In genomic region chr6:145042559-145042958, GRCh38 we compare ENCODE assay signal across 19 cellular contexts.
A peak's percentile ranks its signal among the peaks of the same experiment; 100 is the strongest.
DNase-seq lines count a peak whose midpoint lies in the region; ATAC-seq and TF ChIP-seq lines count a peak whose summit lies in the region.
"Had no signal": no experiment of that assay in that cellular context is flagged by ENCODE, and none has a peak within 500 bp of the region (broad histone marks: within the 10 kb centered on the region; RNA-seq: fewer than 3 reads in every experiment).

No MANE protein-coding gene starts in this region.

- POLR2A ChIA-PET in AG04450 (lab: Yijun Ruan, JAX) = no interaction called here

- DNase-seq in AG04450 (ENCODE audit: low read depth, low spot score) (no peak), GM12864 (ENCODE audit: low read depth) (no peak), fibroblast of mammary gland (ENCODE audit: low read depth) (no peak), ovary (no peak), SHP77 treated with DMSO at 0.1 percent for 48 hours (lab: John Stamatoyannopoulos, UW) (no peak)
- no peak for DNase-seq in effector memory CD8-positive, alpha-beta T cell
- DNase-seq: activated CD8-positive, alpha-beta memory T cell treated with anti-CD3 and anti-CD28 coated beads for 24 hours; cortex of kidney; heart left ventricle; NCI-H1048; pancreas; stimulated activated naive CD8-positive, alpha-beta T cell treated with anti-CD3 and anti-CD28 coated beads, Interleukin-15, Interleukin-2, amounts not matched to agents 100 U/mL and 50 U/mL, for 24 hours; upper lobe of right lung had no signal

- TF ChIP-seq EP300 in ovary (IDR thresholded peaks at IDR 0.05) = no peak

- no peak overlapping the region for H3K4me3 Mint-ChIP-seq in effector memory CD8-positive, alpha-beta T cell

- no peaks in the 10 kb centered on the region for H3K9me2 ChIP-seq in OCI-LY1 (ENCODE audit: low read depth, low read length)

- TF ChIP-seq POLR2A in ovary (IDR thresholded peaks at IDR 0.05) = no peak

- ATAC-seq in HG03378 (IDR thresholded peaks at IDR 0.05; ENCODE audit: unreplicated experiment) = no peak
- ATAC-seq in effector memory CD8-positive, alpha-beta T cell (replicated peaks) = no peak
- ATAC-seq: esophagus mucosa; heart left ventricle; pancreas; SK-N-SH treated with all-trans-retinoic acid at 6 μM for 48 hours; stimulated activated naive CD8-positive, alpha-beta T cell treated with anti-CD3 and anti-CD28 coated beads, Interleukin-15, Interleukin-2, amounts not matched to agents 100 U/mL and 50 U/mL, for 24 hours; upper lobe of right lung had no signal

- no peaks in the 10 kb centered on the region for H4K20me1 ChIP-seq in OCI-LY1 (ENCODE audit: insufficient read depth, low read length)
- H4K20me1 ChIP-seq: BLaER1 treated with 17β-estradiol and CSF1 and Interleukin-3, amounts not matched to agents 10 nM and 100 nM had no signal

- no peaks in the 10 kb centered on the region for H3F3A ChIP-seq in OCI-LY1 (ENCODE audit: insufficient read depth, low read length)

- H3K27ac ChIP-seq in AG04450 (ENCODE audit: low read depth, low read length) (no peak overlapping the region), OCI-LY1 (ENCODE audit: low read depth, low read length, poor library complexity, severe bottlenecking) (no peak overlapping the region), ovary (no peak overlapping the region)
- H3K27ac ChIP-seq: BLaER1 treated with 17β-estradiol and CSF1 and Interleukin-3, amounts not matched to agents 10 nM and 100 nM; heart left ventricle; pancreas; upper lobe of right lung had no signal

- H3K4me1 ChIP-seq in OCI-LY1 (ENCODE audit: insufficient read depth, low read length, severe bottlenecking) (no peaks in the 10 kb centered on the region), ovary (ENCODE audit: insufficient read depth) (no peaks in the 10 kb centered on the region)
- H3K4me1 ChIP-seq: BLaER1 treated with 17β-estradiol and CSF1 and Interleukin-3, amounts not matched to agents 10 nM and 100 nM; pancreas; upper lobe of right lung had no signal

- H3K27me3 ChIP-seq in AG04450 (ENCODE audit: control insufficient read depth, insufficient read depth, low read length) (no peaks in the 10 kb centered on the region), OCI-LY1 (ENCODE audit: insufficient read depth, low read length) (no peaks in the 10 kb centered on the region), ovary (no peaks in the 10 kb centered on the region)
- H3K27me3 ChIP-seq: BLaER1 treated with 17β-estradiol and CSF1 and Interleukin-3, amounts not matched to agents 10 nM and 100 nM; heart left ventricle; pancreas; upper lobe of right lung had no signal

- H3K9ac ChIP-seq in OCI-LY1 (ENCODE audit: low read length) = no peak overlapping the region
- H3K9ac ChIP-seq: BLaER1 treated with 17β-estradiol and CSF1 and Interleukin-3, amounts not matched to agents 10 nM and 100 nM had no signal

- CTCF ChIA-PET in AG04450 (lab: Charles Lee) = no interaction called here

- TF ChIP-seq CTCF in AG04450 (IDR thresholded peaks at IDR 0.05; ENCODE audit: low read depth, low read length) (peak; percentile 9; the same call in 1 of the 2 replicates), GM12864 (IDR thresholded peaks at IDR 0.05; ENCODE audit: low read depth, low read length, missing control alignments) (peak; percentile 39), OCI-LY1 (IDR thresholded peaks at IDR 0.05; ENCODE audit: low read length) (peak; percentile 48), fibroblast of mammary gland (conservative IDR thresholded peaks at IDR 0.05; ENCODE audit: control insufficient read depth, insufficient read depth, low read depth, low read length) (peak; percentile 24), ovary (IDR thresholded peaks at IDR 0.05) (no peak)

- H3K9me3 ChIP-seq in AG04450 (ENCODE audit: control insufficient read depth, insufficient read depth, low read length) = no peaks in the 10 kb centered on the region
- no peaks in the 10 kb centered on the region for H3K9me3 ChIP-seq in OCI-LY1 (ENCODE audit: low read length)
- H3K9me3 ChIP-seq in ovary = no peaks in the 10 kb centered on the region
- H3K9me3 ChIP-seq: heart left ventricle, pancreas, upper lobe of right lung had no signal

- peaks cover 0 to 12% of the 10 kb centered on the region in 2 donors for H3K4me1 Mint-ChIP-seq in effector memory CD8-positive, alpha-beta T cell (ENCODE audit: low read depth in 2 of 2)

- H3K27me3 Mint-ChIP-seq in effector memory CD8-positive, alpha-beta T cell = peaks cover 31 to 34% of the 10 kb centered on the region in 2 donors

- intact Hi-C loops in ovary (cut with DNase I) = no loop called here

- WGBS in ovary, 3 donors = 80 to 90% (median 83%) methylated on average over 5 of the region's 5 CpGs

- no peaks in the 10 kb centered on the region for H3K36me3 Mint-ChIP-seq in effector memory CD8-positive, alpha-beta T cell (ENCODE audit: insufficient read depth)

- H3K4me2 ChIP-seq in OCI-LY1 (ENCODE audit: low read length) = no peak overlapping the region
- H3K4me2 ChIP-seq: BLaER1 treated with 17β-estradiol and CSF1 and Interleukin-3, amounts not matched to agents 10 nM and 100 nM had no signal

- no peak overlapping the region for H2AFZ ChIP-seq in OCI-LY1 (ENCODE audit: low read length)

- peak overlapping the region in 1 of 2 donors; percentile 71 for H3K27ac Mint-ChIP-seq in effector memory CD8-positive, alpha-beta T cell
- H3K27ac Mint-ChIP-seq: activated T-helper 2 cell treated with anti-CD3 and anti-CD28 coated beads, Interferon-gamma antibody, Interleukin-2, Interleukin-4, amounts not matched to agents 10 μg/mL and 5 μg/mL and 100 μg/mL, durations not matched to agents 14 hours and 24 hours and 36 hours had no signal

- H3K9me3 Mint-ChIP-seq in effector memory CD8-positive, alpha-beta T cell = no peaks in the 10 kb centered on the region
- H3K9me3 Mint-ChIP-seq: activated T-helper 2 cell treated with anti-CD3 and anti-CD28 coated beads, Interferon-gamma antibody, Interleukin-2, Interleukin-4, amounts not matched to agents 10 μg/mL and 5 μg/mL and 100 μg/mL, durations not matched to agents 14 hours and 24 hours and 36 hours had no signal

- no peak overlapping the region for H3K4me3 ChIP-seq in AG04450 (ENCODE audit: low read depth, low read length)
- no peak overlapping the region for H3K4me3 ChIP-seq in GM12864 (ENCODE audit: low read depth, low read length)
- H3K4me3 ChIP-seq in OCI-LY1 (ENCODE audit: low read depth, low read length, poor library complexity, severe bottlenecking) = no peak overlapping the region
- H3K4me3 ChIP-seq in fibroblast of mammary gland (ENCODE audit: control insufficient read depth, low read depth, low read length) = no peak overlapping the region
- H3K4me3 ChIP-seq in ovary = no peak overlapping the region
- H3K4me3 ChIP-seq: BLaER1 treated with 17β-estradiol and CSF1 and Interleukin-3, amounts not matched to agents 10 nM and 100 nM; heart left ventricle; pancreas; upper lobe of right lung had no signal

- H3K36me3 ChIP-seq in OCI-LY1 (ENCODE audit: insufficient read depth, low read length) (no peaks in the 10 kb centered on the region), ovary (no peaks in the 10 kb centered on the region)
- H3K36me3 ChIP-seq: BLaER1 treated with 17β-estradiol and CSF1 and Interleukin-3, amounts not matched to agents 10 nM and 100 nM; heart left ventricle; pancreas; upper lobe of right lung had no signal

- H3K79me2 ChIP-seq in OCI-LY1 (ENCODE audit: insufficient read depth, low read length) = no peaks in the 10 kb centered on the region

Comparison
In these comparisons a context has a peak if more than half of its experiments do, and no peak if none do; other contexts are left out.
1. CTCF ChIP-seq: peak in AG04450 (single experiment), GM12864 (single experiment), OCI-LY1 (single experiment) and fibroblast of mammary gland (single experiment); none in ovary (0 of 3).